ENCODE assay signal across 28 cellular contexts in the genomic region with DNA sequence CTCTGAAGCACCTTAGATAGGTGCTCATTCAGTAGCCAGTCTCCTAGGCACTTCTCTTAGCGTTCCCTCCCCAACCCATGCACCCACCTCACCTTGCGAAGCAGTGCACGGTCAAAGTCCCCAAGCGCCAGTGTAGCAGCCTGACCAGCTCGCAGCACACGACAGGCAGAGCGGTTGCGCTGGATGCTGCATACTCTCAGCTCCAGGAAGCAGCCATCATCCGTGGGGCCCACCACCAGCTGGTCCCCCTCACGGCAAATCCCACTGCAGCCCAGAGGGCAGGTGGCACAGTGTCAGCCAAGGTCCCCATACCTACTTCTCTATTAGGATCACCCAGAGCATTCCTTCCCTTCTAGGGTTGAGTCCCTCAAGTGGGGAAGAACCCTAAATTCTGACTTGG. TPM values are rescaled to one million over a fixed set of nuclear protein-coding genes. Genes with fewer than 3 reads are reported as not detected.
DNase-seq lines count a peak whose midpoint lies in the region; ATAC-seq and TF ChIP-seq lines count a peak whose summit lies in the region.
"Had no signal": no experiment of that assay in that cellular context is flagged by ENCODE, and none has a peak within 500 bp of the region (broad histone marks: within the 10 kb centered on the region; RNA-seq: fewer than 3 reads in every experiment).

No MANE protein-coding gene starts in this region.

- intact Hi-C loops in Calu3 (cut with micrococcal nuclease; ENCODE audit: unreplicated experiment): no loop called here

- H3K27me3 Mint-ChIP-seq in Calu3 (ENCODE audit: unreplicated experiment): peaks cover 5% of the 10 kb centered on the region
- H3K27me3 Mint-ChIP-seq: activated naive CD8-positive, alpha-beta T cell treated with anti-CD3 and anti-CD28 coated beads, Interleukin-2, amount 10 ng/mL, durations not matched to agents 7 days and 5 days had no signal

- no peak for TF ChIP-seq CTCF in Calu3 (IDR thresholded peaks at IDR 0.05; ENCODE audit: unreplicated experiment)

- DNase-seq in Calu3 (no peak), epithelial cell of prostate (ENCODE audit: low read depth, low spot score) (no peak)
- no peak for DNase-seq in stimulated activated effector memory CD8-positive, alpha-beta T cell treated with anti-CD3 and anti-CD28 coated beads, Interleukin-12 subunit alpha, Interleukin-12 subunit beta, amount 100 ng/mL, for 72 hours (ENCODE audit: low spot score in 2 of 2)
- DNase-seq: activated CD4-positive, alpha-beta T cell treated with anti-CD3 and anti-CD28 coated beads, Interleukin-2, amount 50 U/mL, for 1 hour; activated naive CD8-positive, alpha-beta T cell treated with anti-CD3 and anti-CD28 coated beads, Interleukin-2, amount 10 ng/mL, durations not matched to agents 7 days and 5 days; C1 segment of cervical spinal cord; caudate nucleus; COR-L47; GF-D8; H9; KG1; mammary epithelial cell; MM.1S; NCI-H2029 treated with DMSO at 0.1 percent for 48 hours; NCI-H2227 treated with DMSO at 0.1 percent for 48 hours; NCI-H526 treated with DMSO at 0.1 percent for 48 hours; PC-9; right cardiac atrium; SHP77; stimulated activated CD4-positive, alpha-beta T cell treated with anti-CD3 and anti-CD28 coated beads, Interleukin-4, amount 100 ng/mL, for 1 hour; T-helper 9 cell; uterus had no signal

- TF ChIP-seq POLR2A in GM18951 (IDR thresholded peaks at IDR 0.05; ENCODE audit: extremely low read depth, insufficient read depth, insufficient read length): peak; percentile 24

- peaks cover 19% of the 10 kb centered on the region for H3K4me1 Mint-ChIP-seq in Calu3 (ENCODE audit: low read depth, unreplicated experiment)
- peaks cover 21% of the 10 kb centered on the region for H3K4me1 Mint-ChIP-seq in stimulated activated effector memory CD8-positive, alpha-beta T cell treated with anti-CD3 and anti-CD28 coated beads, Interleukin-12 subunit alpha, Interleukin-12 subunit beta, amount 100 ng/mL, for 72 hours

- CTCF ChIA-PET in Calu3 (lab: Charles Lee): no interaction called here

- in situ Hi-C loops in GM18951 (cut with MboI; ENCODE audit: low sequenced_read_pairs, unreplicated experiment): no loop called here

- H3K36me3 Mint-ChIP-seq in Calu3 (ENCODE audit: insufficient read depth, unreplicated experiment): peaks cover 90% of the 10 kb centered on the region
- peaks cover 95% of the 10 kb centered on the region for H3K36me3 Mint-ChIP-seq in stimulated activated effector memory CD8-positive, alpha-beta T cell treated with anti-CD3 and anti-CD28 coated beads, Interleukin-12 subunit alpha, Interleukin-12 subunit beta, amount 100 ng/mL, for 72 hours

- H3K27ac ChIP-seq in epithelial cell of prostate: peak overlapping the region; percentile 99
- H3K27ac ChIP-seq: gastroesophageal sphincter, hepatocyte, PC-9, suprapubic skin, uterus had no signal

- no TSS peak for BruUV-seq in Calu3 (replicated peaks; lab: Mats Ljungman, UMichigan)

- H3K4me3 Mint-ChIP-seq in Calu3 (ENCODE audit: low read depth, unreplicated experiment): no peak overlapping the region
- H3K4me3 Mint-ChIP-seq in stimulated activated effector memory CD8-positive, alpha-beta T cell treated with anti-CD3 and anti-CD28 coated beads, Interleukin-12 subunit alpha, Interleukin-12 subunit beta, amount 100 ng/mL, for 72 hours: no peak overlapping the region
- H3K4me3 Mint-ChIP-seq: activated naive CD8-positive, alpha-beta T cell treated with anti-CD3 and anti-CD28 coated beads, Interleukin-2, amount 10 ng/mL, durations not matched to agents 7 days and 5 days; H9 had no signal

- no peaks in the 10 kb centered on the region for H3K9me3 Mint-ChIP-seq in Calu3 (ENCODE audit: low read depth, unreplicated experiment)
- no peaks in the 10 kb centered on the region for H3K9me3 Mint-ChIP-seq in stimulated activated effector memory CD8-positive, alpha-beta T cell treated with anti-CD3 and anti-CD28 coated beads, Interleukin-12 subunit alpha, Interleukin-12 subunit beta, amount 100 ng/mL, for 72 hours
- H3K9me3 Mint-ChIP-seq: activated naive CD8-positive, alpha-beta T cell treated with anti-CD3 and anti-CD28 coated beads, Interleukin-2, amount 10 ng/mL, durations not matched to agents 7 days and 5 days; activated T-helper 2 cell treated with anti-CD3 and anti-CD28 coated beads, Interferon-gamma antibody, Interleukin-2, Interleukin-4, amounts not matched to agents 10 μg/mL and 5 μg/mL and 100 μg/mL, durations not matched to agents 14 hours and 24 hours and 36 hours; H9 had no signal

- ATAC-seq in stimulated activated effector memory CD8-positive, alpha-beta T cell treated with anti-CD3 and anti-CD28 coated beads, Interleukin-12 subunit alpha, Interleukin-12 subunit beta, amount 100 ng/mL, for 72 hours: no peak
- ATAC-seq in HG02571 (IDR thresholded peaks at IDR 0.05; ENCODE audit: unreplicated experiment): no peak
- ATAC-seq: gastroesophageal sphincter, right cardiac atrium had no signal

- peak overlapping the region; percentile 34 for H3K27ac Mint-ChIP-seq in Calu3 (ENCODE audit: unreplicated experiment)
- no peak overlapping the region for H3K27ac Mint-ChIP-seq in stimulated activated effector memory CD8-positive, alpha-beta T cell treated with anti-CD3 and anti-CD28 coated beads, Interleukin-12 subunit alpha, Interleukin-12 subunit beta, amount 100 ng/mL, for 72 hours
- H3K27ac Mint-ChIP-seq: activated T-helper 2 cell treated with anti-CD3 and anti-CD28 coated beads, Interferon-gamma antibody, Interleukin-2, Interleukin-4, amounts not matched to agents 10 μg/mL and 5 μg/mL and 100 μg/mL, durations not matched to agents 14 hours and 24 hours and 36 hours had no signal

RNA-seq across cellular contexts. Expression of a gene that starts 6.5 kb away (rescaled TPM):
- 186 and 188 TPM in 2 replicates for total RNA-seq in Calu3 (2022)

RNA-seq across cellular contexts. Expression of a gene that starts 13.1 kb away (rescaled TPM):
- total RNA-seq in Calu3 (2022): 48.2 and 53.2 TPM in 2 replicates

RNA-seq across cellular contexts. Expression of a gene that starts 22.3 kb away (rescaled TPM):
- total RNA-seq in Calu3 (2022): 0.15 and 0.19 TPM in 2 replicates
- total RNA-seq: activated naive CD8-positive, alpha-beta T cell treated with anti-CD3 and anti-CD28 coated beads, Interleukin-2, amount 10 ng/mL, durations not matched to agents 7 days and 5 days; activated T-helper 2 cell treated with anti-CD3 and anti-CD28 coated beads, Interferon-gamma antibody, Interleukin-2, Interleukin-4, amounts not matched to agents 10 μg/mL and 5 μg/mL and 100 μg/mL, durations not matched to agents 14 hours and 24 hours and 36 hours; PC-9 had no signal

RNA-seq across cellular contexts. Expression of a gene that starts 46.6 kb away (rescaled TPM):
- 25.7 and 31.9 TPM in 2 replicates for total RNA-seq in Calu3 (2022)

RNA-seq across cellular contexts. Expression of a gene that starts 46.7 kb away (rescaled TPM):
- 106 and 131 TPM in 2 replicates for total RNA-seq in Calu3 (2022)
